ENCODE assay signal across 1 cellular context in the genomic region with DNA sequence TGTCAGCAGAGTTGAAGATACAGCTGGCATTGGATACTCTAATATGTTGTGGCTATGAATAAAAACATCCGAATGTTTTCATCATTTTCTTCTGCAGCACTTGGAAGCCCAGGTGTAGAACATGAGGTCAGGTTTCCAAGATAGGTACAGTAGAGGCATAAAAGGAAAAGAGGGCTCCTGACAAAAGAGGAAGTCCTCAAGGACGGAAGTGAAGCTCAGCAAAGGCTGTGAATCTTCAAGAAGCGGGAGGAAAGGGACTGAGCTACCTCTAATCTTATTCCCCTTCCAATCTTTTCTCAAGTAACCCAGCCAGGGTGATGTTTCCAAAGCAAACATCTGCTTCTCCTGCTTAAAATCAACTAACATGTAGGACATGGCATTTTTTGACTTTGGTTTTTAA.
TF ChIP-seq lines count a peak whose summit lies in the region.

No MANE protein-coding gene starts in this region.

TF ChIP-seq in GM12878, 131 proteins besides CTCF, POLR2A, EP300 and RAD21:
- TF ChIP-seq POU2F2 (IDR thresholded peaks at IDR 0.05; ENCODE audit: borderline replicate concordance, low read depth, low read length) (no peak), SPI1 (IDR thresholded peaks at IDR 0.05; ENCODE audit: borderline replicate concordance, insufficient read depth, low read depth, low read length) (peak; percentile 85)
